Comparison of ENCODE assay signal across 22 cellular contexts in the genomic region with DNA sequence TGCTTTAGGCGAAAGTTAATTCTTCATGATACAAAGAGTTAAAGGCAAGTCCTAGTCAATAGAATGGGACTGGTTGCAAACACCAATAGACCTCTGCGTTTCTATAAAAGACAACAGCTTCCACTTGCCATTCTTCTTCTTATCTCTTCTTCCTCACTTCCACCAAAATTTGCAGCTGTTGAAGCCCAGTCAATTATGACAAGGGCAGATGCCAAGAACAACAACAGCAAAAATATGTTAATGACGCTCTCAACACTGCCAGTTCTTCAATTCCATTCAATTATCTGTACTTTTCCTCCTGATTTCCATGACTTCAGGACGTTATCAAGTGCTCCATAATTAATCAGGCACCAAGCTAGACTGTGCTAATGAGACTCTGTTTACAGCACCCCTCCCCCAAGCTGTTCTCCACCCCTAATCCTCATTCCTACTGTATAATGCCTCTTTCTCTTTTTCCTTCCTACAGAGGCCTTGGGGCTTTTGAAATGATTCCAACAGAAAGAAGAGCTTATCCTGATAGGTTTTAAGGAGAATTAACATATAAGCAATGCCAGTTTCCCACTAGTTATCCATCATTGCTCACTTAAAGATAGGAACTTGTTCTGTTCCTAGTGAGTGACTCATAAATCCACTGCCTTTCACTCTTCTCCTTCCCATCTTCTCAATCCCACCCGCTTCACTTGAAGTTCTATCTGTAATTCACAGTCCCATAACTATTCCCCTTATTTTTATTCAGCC.
DNase-seq lines count a peak whose midpoint lies in the region; ATAC-seq and TF ChIP-seq lines count a peak whose summit lies in the region.
"Had no signal": no experiment of that assay in that cellular context is flagged by ENCODE, and none has a peak within 500 bp of the region (broad histone marks: within the 10 kb centered on the region; RNA-seq: fewer than 3 reads in every experiment).

No MANE protein-coding gene starts in this region.

- POLR2A ChIA-PET in HEK293 (lab: Yijun Ruan, JAX) (no interaction called here), SK-N-SH (lab: Yijun Ruan, JAX) (interaction anchor here (0.7 to 1.1 kb wide), 3 partner anchors 33 to 123 kb away, joined by 3 to 4 read pairs (median 4); no protein-coding TSS in a partner anchor)

- H3K36me3 ChIP-seq in HEK293 (ENCODE audit: control insufficient read depth in 2 of 2, insufficient read depth in 1 of 2, low read length in 2 of 2) (no peaks in the 10 kb centered on the region), SK-N-SH (replicated peaks in 1 of 2; ENCODE audit: control insufficient read depth in 1 of 2, insufficient read depth in 2 of 2, low read length in 1 of 2) (no peaks in the 10 kb centered on the region), mesenchymal stem cell (ENCODE audit: control insufficient read depth in 1 of 2, insufficient read depth in 2 of 2, low read depth in 1 of 2, low read length in 2 of 2) (no peaks in the 10 kb centered on the region), spleen (no peaks in the 10 kb centered on the region)
- H3K36me3 ChIP-seq: cardiac muscle cell, pancreas, tibial nerve had no signal

- H2BK12ac ChIP-seq in mesenchymal stem cell (ENCODE audit: low read length in 2 of 2): no peak overlapping the region

- ATAC-seq in GM21529 (IDR thresholded peaks at IDR 0.05; ENCODE audit: unreplicated experiment) (no peak), GM19452 (IDR thresholded peaks at IDR 0.05; ENCODE audit: unreplicated experiment) (no peak)

- H3K23ac ChIP-seq in mesenchymal stem cell (ENCODE audit: low read length in 2 of 2): no peak overlapping the region

- H3K27me3 ChIP-seq in SK-N-SH (ENCODE audit: insufficient read depth) (no peaks in the 10 kb centered on the region), mesenchymal stem cell (ENCODE audit: control insufficient read depth in 1 of 2, insufficient read depth in 1 of 2, low read length in 2 of 2) (peaks cover 0 to 3% of the 10 kb centered on the region in 2 experiments), spleen (replicated peaks in 1 of 7) (no peaks in the 10 kb centered on the region)
- H3K27me3 ChIP-seq: cardiac muscle cell, pancreas, tibial nerve had no signal

- H4K8ac ChIP-seq in mesenchymal stem cell (ENCODE audit: low read length): no peak overlapping the region

- H2BK120ac ChIP-seq in mesenchymal stem cell (ENCODE audit: low read depth, low read length): no peak overlapping the region

- H3K79me2 ChIP-seq in SK-N-SH (ENCODE audit: insufficient read depth): no peaks in the 10 kb centered on the region

- H2BK5ac ChIP-seq in mesenchymal stem cell (ENCODE audit: low read depth, low read length, poor library complexity, severe bottlenecking): peak overlapping the region; percentile 14

- no peaks in the 10 kb centered on the region for H3K79me1 ChIP-seq in mesenchymal stem cell (replicated peaks; ENCODE audit: low read length, poor library complexity, severe bottlenecking)

- CTCF ChIA-PET in HEK293 (lab: Yijun Ruan, JAX) (interaction anchor here (1.0 kb wide), 1 partner anchor 17 kb away, joined by 3 read pairs; no protein-coding TSS in a partner anchor), SK-N-SH (lab: Yijun Ruan, JAX) (interaction anchor here (1.7 to 3.0 kb wide), 2 partner anchors 123 to 1104 kb away, joined by 5 to 20 read pairs; no protein-coding TSS in a partner anchor)

- in situ Hi-C loops in ACHN (cut with HindIII; ENCODE audit: low pct_ligation_motif_present, low pct_unique_long_range_greater_than_20kb, low sequenced_read_pairs): no loop called here

- H3K4me2 ChIP-seq in SK-N-SH: no peak overlapping the region
- no peak overlapping the region for H3K4me2 ChIP-seq in mesenchymal stem cell (ENCODE audit: low read length, poor library complexity, severe bottlenecking)
- H3K4me2 ChIP-seq: PC-9 had no signal

- no peak overlapping the region for H2AK5ac ChIP-seq in mesenchymal stem cell (ENCODE audit: low read length, severe bottlenecking)

- TF ChIP-seq CTCF in HEK293 (tag by site-specific recombination; IDR thresholded peaks at IDR 0.05): no peak
- TF ChIP-seq CTCF in SK-N-SH (IDR thresholded peaks at IDR 0.05): no peak
- TF ChIP-seq CTCF in spleen (IDR thresholded peaks at IDR 0.05 in 8 of 11, conservative IDR thresholded peaks at IDR 0.05 in 3 of 11): no peak

- no peak overlapping the region for H3K14ac ChIP-seq in mesenchymal stem cell (ENCODE audit: low read length in 2 of 2)

- H4K20me1 ChIP-seq in SK-N-SH (ENCODE audit: insufficient read depth): no peaks in the 10 kb centered on the region

- H3K9me2 ChIP-seq in SK-N-SH: no peaks in the 10 kb centered on the region

- no peak overlapping the region for H3K4me3 ChIP-seq in HEK293 (ENCODE audit: low read depth, low read length)
- H3K4me3 ChIP-seq in SK-N-SH (ENCODE audit: low read depth in 2 of 2, low read length in 1 of 2): no peak overlapping the region
- H3K4me3 ChIP-seq in mesenchymal stem cell (ENCODE audit: insufficient read depth in 1 of 2, low read depth in 1 of 2, low read length in 2 of 2): no peak overlapping the region
- H3K4me3 ChIP-seq in spleen: no peak overlapping the region
- H3K4me3 ChIP-seq: cardiac muscle cell, pancreas, PC-9, SK-N-MC, tibial nerve had no signal

- no peak overlapping the region for H3K9ac ChIP-seq in SK-N-SH
- no peak overlapping the region for H3K9ac ChIP-seq in mesenchymal stem cell (ENCODE audit: low read length)

- no peak overlapping the region for H3K18ac ChIP-seq in mesenchymal stem cell (ENCODE audit: low read depth in 1 of 2, low read length in 2 of 2)

- no peak overlapping the region for H3K4ac ChIP-seq in mesenchymal stem cell (ENCODE audit: low read depth in 1 of 2, low read length in 2 of 2)

- peak overlapping the region; percentile 52 for H3K27ac ChIP-seq in HEK293 (ENCODE audit: extremely low read depth, low read depth, low read length)
- peak overlapping the region in 1 of 2 experiments; percentile 97; a peak in 2 of 4 replicates for H3K27ac ChIP-seq in SK-N-SH (ENCODE audit: low read depth in 2 of 2, low read length in 1 of 2)
- H3K27ac ChIP-seq in mesenchymal stem cell (ENCODE audit: low read length, poor library complexity, severe bottlenecking): peak overlapping the region; percentile 50
- H3K27ac ChIP-seq in spleen: no peak overlapping the region
- H3K27ac ChIP-seq: cardiac muscle cell, PC-9, SK-N-MC, tibial nerve had no signal

- H2AFZ ChIP-seq in SK-N-SH (ENCODE audit: low read depth) (no peak overlapping the region), mesenchymal stem cell (ENCODE audit: low read depth, low read length) (no peak overlapping the region)
- H2AFZ ChIP-seq: PC-9 had no signal

- no peak for TF ChIP-seq POLR2A in spleen (IDR thresholded peaks at IDR 0.05)

- H3F3A ChIP-seq in SK-N-SH (replicated peaks; ENCODE audit: insufficient read depth): peaks cover 4% of the 10 kb centered on the region

- TF ChIP-seq RAD21 in SK-N-SH (IDR thresholded peaks at IDR 0.05; ENCODE audit: low read length): no peak

- TF ChIP-seq EP300 in SK-N-SH (IDR thresholded peaks at IDR 0.05; ENCODE audit: borderline replicate concordance in 1 of 2, low read depth in 1 of 2, low read length in 1 of 2): peak in 1 of 2 experiments; percentile 21; a peak in 1 of 4 replicates

- intact Hi-C loops in spleen (cut with DNase I; ENCODE audit: low total_unique reads): no loop called here

- H4K91ac ChIP-seq in mesenchymal stem cell (ENCODE audit: low read length): no peak overlapping the region

- H3K9me3 ChIP-seq in HEK293 (ENCODE audit: control insufficient read depth, insufficient read depth, low read depth, low read length) (no peaks in the 10 kb centered on the region), SK-N-SH (no peaks in the 10 kb centered on the region), mesenchymal stem cell (ENCODE audit: control insufficient read depth, low read length) (no peaks in the 10 kb centered on the region), spleen (no peaks in the 10 kb centered on the region)
- H3K9me3 ChIP-seq: pancreas, tibial nerve had no signal

- H3K4me1 ChIP-seq in HEK293 (ENCODE audit: control insufficient read depth, insufficient read depth, low read length) (peaks cover 18% of the 10 kb centered on the region), SK-N-SH (ENCODE audit: control insufficient read depth in 1 of 2, insufficient read depth in 2 of 2, low read depth in 1 of 2, low read length in 1 of 2) (peaks cover 0 to 20% of the 10 kb centered on the region in 2 experiments; a peak in 2 of 4 replicates), mesenchymal stem cell (ENCODE audit: control insufficient read depth, insufficient read depth, low read depth, low read length) (peaks cover 2% of the 10 kb centered on the region), spleen (no peaks in the 10 kb centered on the region)
- H3K4me1 ChIP-seq: tibial nerve had no signal

- WGBS in SK-N-SH (ENCODE audit: low lambda C conversion rate): 52% methylated on average over 5 of the region's 5 CpGs
- WGBS in mesenchymal stem cell: 78% methylated on average over 5 of the region's 5 CpGs
- WGBS in spleen, 5 donors: 54 to 78% (median 62%) methylated on average over 5 of the region's 5 CpGs

- DNase-seq in ACHN (peak; percentile 2), SK-N-SH (no peak), mesenchymal stem cell (peak; percentile 26), spleen (no peak)
- no peak for DNase-seq in stimulated activated CD4-positive, alpha-beta T cell treated with anti-CD3 and anti-CD28 coated beads, Interleukin-15, amount 100 ng/mL, for 24 hours
- DNase-seq: activated CD4-positive, alpha-beta T cell treated with anti-CD3 and anti-CD28 coated beads for 1 hour; CD8-positive, alpha-beta memory T cell; KBM-7; left cardiac atrium; NCI-H2107; NCI-H774; PC-9; stimulated activated CD4-positive, alpha-beta T cell treated with anti-CD3 and anti-CD28 coated beads, Interleukin-2, amount 100 ng/mL, for 24 hours; stimulated activated naive CD4-positive, alpha-beta T cell treated with Interleukin-2 at 50 U/mL for 16 hours; T1000 had no signal

- H2BK15ac ChIP-seq in mesenchymal stem cell (ENCODE audit: low read depth, poor library complexity, severe bottlenecking): no peak overlapping the region

TF ChIP-seq in SK-N-SH, 30 proteins besides CTCF, POLR2A, EP300 and RAD21:
- TF ChIP-seq GATA2 (CRISPR knock-in tag; IDR thresholded peaks at IDR 0.05) (0 out of 2 replicates have a peak, but pooled peaks have one; percentile 21), FOXJ3 (CRISPR knock-in tag; IDR thresholded peaks at IDR 0.05) (no peak), TCF12 (IDR thresholded peaks at IDR 0.05) (no peak)

Comparison
In these comparisons a context has a peak if more than half of its experiments do, and no peak if none do; other contexts are left out.
1. DNase-seq: peak in ACHN (single experiment) and mesenchymal stem cell (single experiment); none in SK-N-SH (single experiment), stimulated activated CD4-positive, alpha-beta T cell treated with anti-CD3 and anti-CD28 coated beads, Interleukin-15, amount 100 ng/mL, for 24 hours (single experiment) and spleen (single experiment).
2. H3K27ac ChIP-seq: peak in HEK293 (single experiment) and mesenchymal stem cell (single experiment); none in spleen (0 of 8).